In the genomic region with DNA sequence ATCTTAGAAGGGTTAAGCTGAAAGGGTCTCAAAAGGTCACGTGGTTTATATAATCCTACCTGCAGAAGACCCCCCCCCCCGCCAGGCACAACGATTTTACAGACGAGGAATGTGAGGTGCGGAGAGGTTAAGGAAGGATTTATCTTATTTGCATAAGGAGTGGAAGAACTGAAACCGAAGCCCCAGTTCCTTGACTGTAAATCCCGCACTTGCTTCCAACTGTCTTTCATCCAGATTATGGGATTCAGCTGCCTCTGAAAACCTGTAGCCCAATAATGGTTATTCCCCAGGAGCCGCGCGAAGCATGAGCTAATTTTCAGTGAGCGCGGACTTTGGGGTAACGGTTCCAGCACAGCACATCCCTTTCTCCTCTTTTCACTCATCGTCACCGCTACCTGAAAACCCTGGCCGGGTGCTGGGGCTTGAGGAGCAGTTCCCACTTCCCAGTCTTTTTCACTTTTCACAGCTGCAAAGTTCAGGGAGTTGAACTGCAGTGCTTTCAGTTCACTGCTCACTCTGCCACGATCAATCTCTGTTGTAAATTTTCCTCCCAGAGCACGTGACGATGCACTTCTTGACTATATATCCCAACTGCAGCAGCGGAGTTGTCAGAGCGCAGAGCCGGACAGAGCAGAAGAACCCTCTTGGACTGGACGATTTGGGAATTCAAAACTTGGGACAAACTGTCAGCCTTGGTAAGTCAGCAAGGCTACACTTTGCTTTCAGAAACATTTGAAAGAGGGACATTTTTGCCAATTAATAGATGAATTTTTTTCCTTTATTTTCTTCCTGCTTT, we compare ENCODE assay signal across 9 cellular contexts. TPM values are rescaled to one million over a fixed set of nuclear protein-coding genes. Genes with fewer than 3 reads are reported as not detected.
DNase-seq lines count a peak whose midpoint lies in the region; ATAC-seq and TF ChIP-seq lines count a peak whose summit lies in the region.
"Had no signal": no experiment of that assay in that cellular context is flagged by ENCODE, and none has a peak within 500 bp of the region (broad histone marks: within the 10 kb centered on the region; RNA-seq: fewer than 3 reads in every experiment).

KCNE4 (plus strand) TSS at position 611 of the 796 bp plus-strand sequence. CDS start 641 bp downstream, outside the sequence.

- CTCF ChIA-PET in A673 (lab: Charles Lee), result interaction anchor here (0.8 kb wide), 1 partner anchor 387 kb away, joined by 9 read pairs; no protein-coding TSS in a partner anchor
- CTCF ChIA-PET in OCI-LY7 (lab: Charles Lee; ENCODE audit: unreplicated experiment), result no interaction called here

- no peak for ATAC-seq in HG02642 (IDR thresholded peaks at IDR 0.05; ENCODE audit: poor library complexity, unreplicated experiment)

- BruUV-seq in A673 (replicated peaks; lab: Mats Ljungman, UMichigan), result TSS peak; percentile 44
- BruUV-seq in OCI-LY7 (replicated peaks; lab: Mats Ljungman, UMichigan), result no TSS peak

- H3K4me3 ChIP-seq in A673 (ENCODE audit: low read depth, low read length, poor library complexity, severe bottlenecking) (peak within 1 kb of the TSS; percentile 69), Peyer's patch (peak within 1 kb of the TSS; percentile 12 to 45 (median 29)), fibroblast of the aortic adventitia (ENCODE audit: low read depth, low read length) (peak within 1 kb of the TSS; percentile 80), osteoblast (ENCODE audit: insufficient read depth, low read length) (peak within 1 kb of the TSS; percentile 75), OCI-LY7 (ENCODE audit: low read depth, low read length, poor library complexity, severe bottlenecking) (no peak within 1 kb of the TSS)

- POLR2A ChIA-PET in A673 (lab: Charles Lee; ENCODE audit: low non-redundant PET) (interaction anchor here (0.6 to 0.7 kb wide), 4 partner anchors 9 to 898 kb away, joined by 3 to 15 read pairs (median 4); no protein-coding TSS in a partner anchor), OCI-LY7 (lab: Charles Lee) (interaction anchor here (0.7 kb wide), 1 partner anchor 1014 kb away, joined by 3 read pairs; no protein-coding TSS in a partner anchor)

- intact Hi-C loops in A673 (cut with micrococcal nuclease; ENCODE audit: unreplicated experiment), result loop anchor here (5.0 kb wide), 1 partner anchor 79 kb away; no protein-coding TSS in a partner anchor
- intact Hi-C loops in OCI-LY7 (cut with micrococcal nuclease; ENCODE audit: unreplicated experiment), result no loop called here

- TF ChIP-seq CTCF in A673 (conservative IDR thresholded peaks at IDR 0.05; ENCODE audit: low read depth, low read length) (no peak), Peyer's patch (IDR thresholded peaks at IDR 0.05) (no peak), fibroblast of the aortic adventitia (IDR thresholded peaks at IDR 0.05; ENCODE audit: insufficient read depth, low read length) (no peak), osteoblast (IDR thresholded peaks at IDR 0.05; ENCODE audit: extremely low read depth, low read depth, low read length) (no peak), OCI-LY7 (conservative IDR thresholded peaks at IDR 0.05; ENCODE audit: low read length) (no peak)

- H3K27me3 ChIP-seq in A673 (replicated peaks; ENCODE audit: insufficient read depth, low read depth, low read length, poor library complexity) (no peaks in the 10 kb centered on the region), Peyer's patch (no peaks in the 10 kb centered on the region), osteoblast (ENCODE audit: insufficient read depth, low read length) (no peaks in the 10 kb centered on the region)

- H2AFZ ChIP-seq in osteoblast (ENCODE audit: low read length) (peak within 1 kb of the TSS; percentile 91), OCI-LY7 (ENCODE audit: low read length) (no peak within 1 kb of the TSS)

- H3K27ac ChIP-seq in A673 (ENCODE audit: low read depth, low read length, poor library complexity, severe bottlenecking) (peak within 1 kb of the TSS; percentile 94), Peyer's patch (peak within 1 kb of the TSS; percentile 57 to 77 (median 70)), osteoblast (ENCODE audit: low read depth, low read length) (peak within 1 kb of the TSS; percentile 95), OCI-LY7 (ENCODE audit: low read depth, low read length, poor library complexity, severe bottlenecking) (no peak within 1 kb of the TSS)

- DNase-seq in A673 (ENCODE audit: low spot score) (peak; percentile 91), Peyer's patch (no peak), fibroblast of the aortic adventitia (ENCODE audit: low read depth) (peak; percentile 87), osteoblast (ENCODE audit: insufficient read length, low spot score, missing footprints) (peak; percentile 84), NCI-H510A (lab: John Stamatoyannopoulos, UW) (no peak), OCI-LY7 (ENCODE audit: low spot score) (no peak)
- DNase-seq in stimulated activated CD4-positive, alpha-beta T cell treated with anti-CD3 and anti-CD28 coated beads, Interleukin-15, amount 100 ng/mL, for 24 hours, result no peak

- H3K9me2 ChIP-seq in OCI-LY7 (ENCODE audit: insufficient read depth, low read length), result no peaks in the 10 kb centered on the region

- H3K36me3 ChIP-seq in A673 (ENCODE audit: insufficient read depth, low read length, poor library complexity, severe bottlenecking) (peaks cover 24% of the 10 kb centered on the region), Peyer's patch (no peaks in the 10 kb centered on the region), osteoblast (ENCODE audit: insufficient read depth, low read length) (no peaks in the 10 kb centered on the region), OCI-LY7 (ENCODE audit: insufficient read depth, low read length) (no peaks in the 10 kb centered on the region)

- H3K79me2 ChIP-seq in osteoblast (ENCODE audit: insufficient read depth, low read length) (peaks cover 10% of the 10 kb centered on the region), OCI-LY7 (ENCODE audit: insufficient read depth, low read depth, low read length) (no peaks in the 10 kb centered on the region)

- H3K4me1 ChIP-seq in A673 (ENCODE audit: insufficient read depth, low read length, poor library complexity, severe bottlenecking) (peaks cover 60% of the 10 kb centered on the region), Peyer's patch (no peaks in the 10 kb centered on the region), osteoblast (ENCODE audit: insufficient read depth, low read length) (peaks cover 62% of the 10 kb centered on the region), OCI-LY7 (ENCODE audit: insufficient read depth, low read length, poor library complexity, severe bottlenecking) (no peaks in the 10 kb centered on the region)

- H3K9me3 ChIP-seq in A673 (ENCODE audit: low read depth, low read length, poor library complexity, severe bottlenecking), result no peaks in the 10 kb centered on the region
- H3K9me3 ChIP-seq in Peyer's patch, result no peaks in the 10 kb centered on the region
- no peaks in the 10 kb centered on the region for H3K9me3 ChIP-seq in osteoblast (ENCODE audit: low read depth, low read length)
- H3K9me3 ChIP-seq in OCI-LY7 (ENCODE audit: low read length), result no peaks in the 10 kb centered on the region

- TF ChIP-seq POLR2A in Peyer's patch (IDR thresholded peaks at IDR 0.05), result peak in 1 of 2 donors; percentile 18

- H3K4me2 ChIP-seq in osteoblast (ENCODE audit: insufficient read depth, low read length), result peak within 1 kb of the TSS; percentile 92
- no peak within 1 kb of the TSS for H3K4me2 ChIP-seq in OCI-LY7 (ENCODE audit: low read length)

- no peaks in the 10 kb centered on the region for H4K20me1 ChIP-seq in osteoblast (ENCODE audit: insufficient read depth, low read length)
- H4K20me1 ChIP-seq in OCI-LY7 (ENCODE audit: insufficient read depth, low read length), result no peaks in the 10 kb centered on the region

RNA-seq across cellular contexts. Expression of gene KCNE4, which starts in this region (rescaled TPM):
- 68.0 and 82.5 TPM in 2 replicates for total RNA-seq in A673 (2021)
- 1 to 10 TPM in 2 of 4 donors, under 1 TPM in 2; 0.35 to 2.5 (median 0.79) TPM for total RNA-seq in Peyer's patch
- total RNA-seq in fibroblast of the aortic adventitia (ENCODE audit: low replicate concordance), result 4.1 and 22.2 TPM in 2 replicates
- total RNA-seq in osteoblast, result 37.6 and 40.4 TPM in 2 replicates
- total RNA-seq in OCI-LY7 (2014; rRNA removed; shearing (Covaris generic)), result not detected in 2 replicates
- total RNA-seq in OCI-LY7 (2022), result not detected in 2 replicates
- total RNA-seq: B cell had no signal

Comparison
In these comparisons a context has a peak if more than half of its experiments do, and no peak if none do; other contexts are left out.
1. DNase-seq: peak in A673 (single experiment), fibroblast of the aortic adventitia (single experiment) and osteoblast (single experiment); none in Peyer's patch (0 of 3), NCI-H510A (single experiment), OCI-LY7 (single experiment) and stimulated activated CD4-positive, alpha-beta T cell treated with anti-CD3 and anti-CD28 coated beads, Interleukin-15, amount 100 ng/mL, for 24 hours (single experiment).